ENCODE assay signal across 20 cellular contexts in genomic region chr1:91674107-91674506, GRCh38.
A peak's percentile ranks its signal among the peaks of the same experiment; 100 is the strongest.
DNase-seq lines count a peak whose midpoint lies in the region; ATAC-seq, FAIRE-seq and TF ChIP-seq lines count a peak whose summit lies in the region.
"Had no signal": no experiment of that assay in that cellular context is flagged by ENCODE, and none has a peak within 500 bp of the region (broad histone marks: within the 10 kb centered on the region; RNA-seq: fewer than 3 reads in every experiment).

No MANE protein-coding gene starts in this region.

- CTCF ChIA-PET in activated CD8-positive, alpha-beta T cell treated with anti-CD3 and anti-CD28 coated beads for 36 hours (lab: Charles Lee), result no interaction called here
- CTCF ChIA-PET in activated CD8-positive, alpha-beta T cell treated with anti-CD3 and anti-CD28 coated beads, Interleukin-2, amount 10 ng/mL, durations not matched to agents 7 days and 5 days (lab: Charles Lee), result no interaction called here

- H3K27me3 Mint-ChIP-seq in activated CD8-positive, alpha-beta T cell treated with anti-CD3 and anti-CD28 coated beads for 36 hours, result peaks cover 1% of the 10 kb centered on the region
- H3K27me3 Mint-ChIP-seq in activated CD8-positive, alpha-beta T cell treated with anti-CD3 and anti-CD28 coated beads, Interleukin-2, amount 10 ng/mL, durations not matched to agents 7 days and 5 days (ENCODE audit: low read depth), result peaks cover 2% of the 10 kb centered on the region
- H3K27me3 Mint-ChIP-seq in stimulated activated naive CD8-positive, alpha-beta T cell treated with anti-CD3 and anti-CD28 coated beads, Interleukin-15, amount 100 ng/mL, for 72 hours, result no peaks in the 10 kb centered on the region
- peaks cover 3% of the 10 kb centered on the region for H3K27me3 Mint-ChIP-seq in nephron (ENCODE audit: low read depth)

- DNase-seq in activated CD8-positive, alpha-beta T cell treated with anti-CD3 and anti-CD28 coated beads for 36 hours, result no peak
- DNase-seq in activated CD8-positive, alpha-beta T cell treated with anti-CD3 and anti-CD28 coated beads, Interleukin-2, amount 10 ng/mL, durations not matched to agents 7 days and 5 days, result no peak
- DNase-seq in stimulated activated naive CD8-positive, alpha-beta T cell treated with anti-CD3 and anti-CD28 coated beads, Interleukin-15, Interleukin-2, amounts not matched to agents 100 U/mL and 50 U/mL, for 24 hours, result no peak
- no peak for DNase-seq in stimulated activated naive CD8-positive, alpha-beta T cell treated with anti-CD3 and anti-CD28 coated beads, Interleukin-15, amount 100 ng/mL, for 72 hours
- DNase-seq in HTR-8/SVneo (ENCODE audit: insufficient read length, low spot score), result no peak
- DNase-seq: 8988T, IMR-90, Karpas-422, NCI-H1417, NCI-H1694 treated with DMSO at 0.1 percent for 48 hours, NCI-H2081 treated with DMSO at 0.1 percent for 48 hours, NCI-H446, NCI-H526, Peyer's patch had no signal

- POLR2A ChIA-PET in activated CD8-positive, alpha-beta T cell treated with anti-CD3 and anti-CD28 coated beads for 36 hours (lab: Charles Lee), result interaction anchor here (0.8 kb wide), 1 partner anchor 1854 kb away, joined by 5 read pairs; no protein-coding TSS in a partner anchor
- POLR2A ChIA-PET in activated CD8-positive, alpha-beta T cell treated with anti-CD3 and anti-CD28 coated beads, Interleukin-2, amount 10 ng/mL, durations not matched to agents 7 days and 5 days (lab: Charles Lee), result no interaction called here

- H3K4me1 Mint-ChIP-seq in activated CD8-positive, alpha-beta T cell treated with anti-CD3 and anti-CD28 coated beads for 36 hours (ENCODE audit: low read depth), result peaks cover 26% of the 10 kb centered on the region
- H3K4me1 Mint-ChIP-seq in activated CD8-positive, alpha-beta T cell treated with anti-CD3 and anti-CD28 coated beads, Interleukin-2, amount 10 ng/mL, durations not matched to agents 7 days and 5 days (ENCODE audit: low read depth), result peaks cover 17% of the 10 kb centered on the region
- peaks cover 30% of the 10 kb centered on the region for H3K4me1 Mint-ChIP-seq in stimulated activated naive CD8-positive, alpha-beta T cell treated with anti-CD3 and anti-CD28 coated beads, Interleukin-15, amount 100 ng/mL, for 72 hours
- H3K4me1 Mint-ChIP-seq in nephron, result peaks cover 12% of the 10 kb centered on the region
- H3K4me1 Mint-ChIP-seq: CD14-positive monocyte, GM23338 had no signal

- peaks cover 2% of the 10 kb centered on the region for H3K9me3 Mint-ChIP-seq in activated CD8-positive, alpha-beta T cell treated with anti-CD3 and anti-CD28 coated beads for 36 hours
- H3K9me3 Mint-ChIP-seq in activated CD8-positive, alpha-beta T cell treated with anti-CD3 and anti-CD28 coated beads, Interleukin-2, amount 10 ng/mL, durations not matched to agents 7 days and 5 days (ENCODE audit: insufficient read depth), result peaks cover 5% of the 10 kb centered on the region
- H3K9me3 Mint-ChIP-seq in stimulated activated naive CD8-positive, alpha-beta T cell treated with anti-CD3 and anti-CD28 coated beads, Interleukin-15, amount 100 ng/mL, for 72 hours, result peaks cover 0 to 8% of the 10 kb centered on the region in 2 donors
- no peaks in the 10 kb centered on the region for H3K9me3 Mint-ChIP-seq in nephron

- peak; percentile 72 for ATAC-seq in activated CD8-positive, alpha-beta T cell treated with anti-CD3 and anti-CD28 coated beads for 36 hours
- ATAC-seq in activated CD8-positive, alpha-beta T cell treated with anti-CD3 and anti-CD28 coated beads, Interleukin-2, amount 10 ng/mL, durations not matched to agents 7 days and 5 days, result no peak
- peak; percentile 72 for ATAC-seq in stimulated activated naive CD8-positive, alpha-beta T cell treated with anti-CD3 and anti-CD28 coated beads, Interleukin-15, Interleukin-2, amounts not matched to agents 100 U/mL and 50 U/mL, for 24 hours
- ATAC-seq in stimulated activated naive CD8-positive, alpha-beta T cell treated with anti-CD3 and anti-CD28 coated beads, Interleukin-15, amount 100 ng/mL, for 72 hours, result no peak
- ATAC-seq in GM19324 (IDR thresholded peaks at IDR 0.05; ENCODE audit: low FRiP score, unreplicated experiment) (no peak), HG03097 (IDR thresholded peaks at IDR 0.05; ENCODE audit: low FRiP score, unreplicated experiment) (no peak)
- ATAC-seq: GM23338 had no signal

- intact Hi-C loops in activated CD8-positive, alpha-beta T cell treated with anti-CD3 and anti-CD28 coated beads for 36 hours (cut with micrococcal nuclease), result no loop called here

- TF ChIP-seq CTCF in activated CD8-positive, alpha-beta T cell treated with anti-CD3 and anti-CD28 coated beads for 36 hours (IDR thresholded peaks at IDR 0.05), result no peak
- TF ChIP-seq CTCF in nephron (IDR thresholded peaks at IDR 0.05; ENCODE audit: unreplicated experiment in 3 of 3), result no peak

- no peaks in the 10 kb centered on the region for H3K36me3 Mint-ChIP-seq in activated CD8-positive, alpha-beta T cell treated with anti-CD3 and anti-CD28 coated beads for 36 hours (ENCODE audit: low read depth)
- peaks cover 4% of the 10 kb centered on the region for H3K36me3 Mint-ChIP-seq in activated CD8-positive, alpha-beta T cell treated with anti-CD3 and anti-CD28 coated beads, Interleukin-2, amount 10 ng/mL, durations not matched to agents 7 days and 5 days (ENCODE audit: low read depth)
- peaks cover 4% of the 10 kb centered on the region for H3K36me3 Mint-ChIP-seq in nephron (ENCODE audit: low read depth)
- H3K36me3 Mint-ChIP-seq: CD14-positive monocyte had no signal

- no peak overlapping the region for H3K27ac Mint-ChIP-seq in activated CD8-positive, alpha-beta T cell treated with anti-CD3 and anti-CD28 coated beads for 36 hours
- no peak overlapping the region for H3K27ac Mint-ChIP-seq in activated CD8-positive, alpha-beta T cell treated with anti-CD3 and anti-CD28 coated beads, Interleukin-2, amount 10 ng/mL, durations not matched to agents 7 days and 5 days
- no peak overlapping the region for H3K27ac Mint-ChIP-seq in stimulated activated naive CD8-positive, alpha-beta T cell treated with anti-CD3 and anti-CD28 coated beads, Interleukin-15, amount 100 ng/mL, for 72 hours
- H3K27ac Mint-ChIP-seq in nephron, result peak overlapping the region; percentile 82 to 90 (median 90)
- H3K27ac Mint-ChIP-seq: CD14-positive monocyte, GM23338 had no signal

- no peak for FAIRE-seq in HTR-8/SVneo (lab: Jason Lieb, UNC)
- FAIRE-seq: GM12892 had no signal

- no peak overlapping the region for H3K4me3 Mint-ChIP-seq in activated CD8-positive, alpha-beta T cell treated with anti-CD3 and anti-CD28 coated beads for 36 hours
- H3K4me3 Mint-ChIP-seq in activated CD8-positive, alpha-beta T cell treated with anti-CD3 and anti-CD28 coated beads, Interleukin-2, amount 10 ng/mL, durations not matched to agents 7 days and 5 days, result no peak overlapping the region
- no peak overlapping the region for H3K4me3 Mint-ChIP-seq in stimulated activated naive CD8-positive, alpha-beta T cell treated with anti-CD3 and anti-CD28 coated beads, Interleukin-15, amount 100 ng/mL, for 72 hours
- H3K4me3 Mint-ChIP-seq in nephron, result no peak overlapping the region
- H3K4me3 Mint-ChIP-seq: CD14-positive monocyte, GM23338 had no signal

Comparison
In these comparisons a context has a peak if more than half of its experiments do, and no peak if none do; other contexts are left out.
1. ATAC-seq: peak in activated CD8-positive, alpha-beta T cell treated with anti-CD3 and anti-CD28 coated beads for 36 hours (single experiment) and stimulated activated naive CD8-positive, alpha-beta T cell treated with anti-CD3 and anti-CD28 coated beads, Interleukin-15, Interleukin-2, amounts not matched to agents 100 U/mL and 50 U/mL, for 24 hours (single experiment); none in activated CD8-positive, alpha-beta T cell treated with anti-CD3 and anti-CD28 coated beads, Interleukin-2, amount 10 ng/mL, durations not matched to agents 7 days and 5 days (single experiment), stimulated activated naive CD8-positive, alpha-beta T cell treated with anti-CD3 and anti-CD28 coated beads, Interleukin-15, amount 100 ng/mL, for 72 hours (single experiment), GM19324 (single experiment) and HG03097 (single experiment).
2. H3K27ac Mint-ChIP-seq: peak in nephron (3 of 3); none in activated CD8-positive, alpha-beta T cell treated with anti-CD3 and anti-CD28 coated beads for 36 hours (single experiment), activated CD8-positive, alpha-beta T cell treated with anti-CD3 and anti-CD28 coated beads, Interleukin-2, amount 10 ng/mL, durations not matched to agents 7 days and 5 days (single experiment) and stimulated activated naive CD8-positive, alpha-beta T cell treated with anti-CD3 and anti-CD28 coated beads, Interleukin-15, amount 100 ng/mL, for 72 hours (0 of 2).